Comparison of ENCODE assay signal across 16 cellular contexts in genomic region chr19:45056831-45057230, GRCh38.
"Had no signal": no experiment of that assay in that cellular context is flagged by ENCODE, and none has a peak within 500 bp of the region (broad histone marks: within the 10 kb centered on the region; RNA-seq: fewer than 3 reads in every experiment).

No MANE protein-coding gene starts in this region.

- H3K4me1 ChIP-seq: psoas muscle had no signal

- H3K9me3 ChIP-seq: mucosa of descending colon, ovary, psoas muscle, thoracic aorta, upper lobe of left lung had no signal

- H3K9me3 Mint-ChIP-seq: activated CD4-positive, alpha-beta T cell treated with anti-CD3 and anti-CD28 coated beads, Interleukin-2, amount 10 ng/mL, durations not matched to agents 7 days and 5 days; activated naive CD4-positive, alpha-beta T cell treated with anti-CD3 and anti-CD28 coated beads, Interleukin-2, amount 50 U/mL, for 72 hours had no signal

- H3K27me3 Mint-ChIP-seq: activated CD4-positive, alpha-beta T cell treated with anti-CD3 and anti-CD28 coated beads, Interleukin-2, amount 10 ng/mL, durations not matched to agents 7 days and 5 days; naive thymus-derived CD8-positive, alpha-beta T cell had no signal

- H3K4me3 Mint-ChIP-seq: activated CD4-positive, alpha-beta T cell treated with anti-CD3 and anti-CD28 coated beads, Interleukin-2, amount 10 ng/mL, durations not matched to agents 7 days and 5 days had no signal

- H3K36me3 ChIP-seq: ovary had no signal

- H3K27me3 ChIP-seq: ovary, upper lobe of left lung had no signal

- H3K27ac ChIP-seq: ovary, psoas muscle, thoracic aorta, upper lobe of left lung had no signal

- ATAC-seq: activated CD4-positive, CD25-positive, alpha-beta regulatory T cell treated with anti-CD3 and anti-CD28 coated beads, Interleukin-2, amount 50 U/mL, for 24 hours; activated naive CD4-positive, alpha-beta T cell treated with anti-CD3 and anti-CD28 coated beads, Interleukin-2, amount 50 U/mL, for 72 hours; mucosa of descending colon; naive thymus-derived CD8-positive, alpha-beta T cell had no signal

- DNase-seq: activated CD4-positive, alpha-beta T cell treated with anti-CD3 and anti-CD28 coated beads, Interleukin-2, amount 10 ng/mL, durations not matched to agents 7 days and 5 days; activated CD8-positive, alpha-beta memory T cell treated with anti-CD3 and anti-CD28 coated beads for 24 hours; activated CD8-positive, alpha-beta memory T cell treated with anti-CD3 and anti-CD28 coated beads, Interleukin-2, amount 50 U/mL, for 48 hours; activated gamma-delta T cell treated with Interleukin-2 at 50 U/mL for 16 hours; amniotic stem cell; mesenchymal stem cell; mucosa of descending colon; naive thymus-derived CD8-positive, alpha-beta T cell; ovary; psoas muscle; T-helper 9 cell had no signal

- H3K4me3 ChIP-seq: mucosa of descending colon, ovary, psoas muscle, skin epidermis, thoracic aorta, upper lobe of left lung had no signal
